In genomic region chr22:36149464-36149863, GRCh38 we compare ENCODE assay signal across 19 cellular contexts. TPM values are rescaled to one million over a fixed set of nuclear protein-coding genes. Genes with fewer than 3 reads are reported as not detected.
DNase-seq lines count a peak whose midpoint lies in the region; ATAC-seq and TF ChIP-seq lines count a peak whose summit lies in the region.
"Had no signal": no experiment of that assay in that cellular context is flagged by ENCODE, and none has a peak within 500 bp of the region (broad histone marks: within the 10 kb centered on the region; RNA-seq: fewer than 3 reads in every experiment).

No MANE protein-coding gene starts in this region.

- 79 to 91% methylated on average over 3 of the region's 3 CpGs for WGBS in tibial nerve, 2 donors

- no peak overlapping the region for H3K4me3 ChIP-seq in tibial nerve
- H3K4me3 ChIP-seq in HAP-1 = no peak overlapping the region
- H3K4me3 ChIP-seq: MG63, tibial artery had no signal

- peak overlapping the region; percentile 76 for H3K27ac Mint-ChIP-seq in activated T-cell treated with anti-CD3 and anti-CD28 coated beads, Interleukin-2, amount 50 U/mL, for 24 hours
- H3K27ac Mint-ChIP-seq in activated naive CD8-positive, alpha-beta T cell treated with anti-CD3 and anti-CD28 coated beads, Interleukin-2, amount 50 U/mL, for 24 hours = peak overlapping the region; percentile 33
- H3K27ac Mint-ChIP-seq: activated naive CD8-positive, alpha-beta T cell treated with anti-CD3 and anti-CD28 coated beads, Interleukin-2, amount 10 ng/mL, durations not matched to agents 7 days and 5 days had no signal

- peak overlapping the region in 3 of 4 donors; percentile 69 to 96 (median 95) for H3K27ac ChIP-seq in tibial nerve

- DNase-seq in activated T-cell treated with anti-CD3 and anti-CD28 coated beads, Interleukin-2, amount 50 U/mL, for 24 hours = no peak
- DNase-seq in activated T-cell treated with anti-CD3 and anti-CD28 coated beads for 4 hours (no peak), hepatic stellate cell (ENCODE audit: low spot score) (peak; percentile 22), tibial nerve (ENCODE audit: low spot score in 2 of 2) (no peak), HAP-1 (ENCODE audit: low spot score in 2 of 2) (no peak), NCI-H2107 (lab: John Stamatoyannopoulos, UW) (no peak), DMS153 treated with DMSO at 0.1 percent for 48 hours (lab: John Stamatoyannopoulos, UW; ENCODE audit: unreplicated experiment) (no peak)
- no peak for DNase-seq in activated naive CD8-positive, alpha-beta T cell treated with anti-CD3 and anti-CD28 coated beads, Interleukin-2, amount 50 U/mL, for 24 hours
- DNase-seq: activated CD4-positive, CD25-positive, alpha-beta regulatory T cell treated with anti-CD3 and anti-CD28 coated beads, Interleukin-2, amount 50 U/mL, for 72 hours; activated naive CD8-positive, alpha-beta T cell treated with anti-CD3 and anti-CD28 coated beads, Interleukin-2, amount 10 ng/mL, durations not matched to agents 7 days and 5 days; CD4-positive, CD25-positive, alpha-beta regulatory T cell; GOT3; head of caudate nucleus; mesendoderm; MG63; NCI-H2171; right cardiac atrium had no signal

- H3K4me1 ChIP-seq in tibial nerve (peaks cover 0 to 71% (median 45%) of the 10 kb centered on the region in 4 donors), HAP-1 (no peaks in the 10 kb centered on the region)

- ATAC-seq in activated naive CD8-positive, alpha-beta T cell treated with anti-CD3 and anti-CD28 coated beads, Interleukin-2, amount 50 U/mL, for 24 hours = no peak
- ATAC-seq: right cardiac atrium had no signal

- no peaks in the 10 kb centered on the region for H3K27me3 ChIP-seq in tibial nerve
- no peaks in the 10 kb centered on the region; the same call in 1 of the 2 replicates for H3K27me3 ChIP-seq in HAP-1 (ENCODE audit: low read depth)
- H3K27me3 ChIP-seq: MG63, tibial artery had no signal

- in situ Hi-C loops in HAP-1 (cut with MboI; ENCODE audit: low sequenced_read_pairs) = no loop called here

- peaks cover 0 to 15% (median 0%) of the 10 kb centered on the region in 3 donors for H3K36me3 ChIP-seq in tibial nerve
- H3K36me3 ChIP-seq in HAP-1 (replicated peaks) = no peaks in the 10 kb centered on the region
- H3K36me3 ChIP-seq: MG63 had no signal

- TF ChIP-seq POLR2A in tibial nerve (IDR thresholded peaks at IDR 0.05) = no peak

- H3K4me3 Mint-ChIP-seq in activated T-cell treated with anti-CD3 and anti-CD28 coated beads, Interleukin-2, amount 50 U/mL, for 24 hours = no peak overlapping the region
- no peak overlapping the region for H3K4me3 Mint-ChIP-seq in activated naive CD8-positive, alpha-beta T cell treated with anti-CD3 and anti-CD28 coated beads, Interleukin-2, amount 50 U/mL, for 24 hours
- H3K4me3 Mint-ChIP-seq: activated naive CD8-positive, alpha-beta T cell treated with anti-CD3 and anti-CD28 coated beads, Interleukin-2, amount 10 ng/mL, durations not matched to agents 7 days and 5 days; CD4-positive, CD25-positive, alpha-beta regulatory T cell had no signal

- no peak for TF ChIP-seq EP300 in tibial nerve (IDR thresholded peaks at IDR 0.05)

- no peaks in the 10 kb centered on the region for H3K27me3 Mint-ChIP-seq in activated T-cell treated with anti-CD3 and anti-CD28 coated beads, Interleukin-2, amount 50 U/mL, for 24 hours
- no peaks in the 10 kb centered on the region for H3K27me3 Mint-ChIP-seq in activated naive CD8-positive, alpha-beta T cell treated with anti-CD3 and anti-CD28 coated beads, Interleukin-2, amount 50 U/mL, for 24 hours
- H3K27me3 Mint-ChIP-seq: activated naive CD8-positive, alpha-beta T cell treated with anti-CD3 and anti-CD28 coated beads, Interleukin-2, amount 10 ng/mL, durations not matched to agents 7 days and 5 days; CD4-positive, CD25-positive, alpha-beta regulatory T cell had no signal

- peaks cover 63% of the 10 kb centered on the region for H3K36me3 Mint-ChIP-seq in activated T-cell treated with anti-CD3 and anti-CD28 coated beads, Interleukin-2, amount 50 U/mL, for 24 hours (ENCODE audit: low read depth)
- H3K36me3 Mint-ChIP-seq in activated naive CD8-positive, alpha-beta T cell treated with anti-CD3 and anti-CD28 coated beads, Interleukin-2, amount 50 U/mL, for 24 hours (ENCODE audit: low read depth) = peaks cover 8% of the 10 kb centered on the region

- H3K4me1 Mint-ChIP-seq in activated T-cell treated with anti-CD3 and anti-CD28 coated beads, Interleukin-2, amount 50 U/mL, for 24 hours (ENCODE audit: low read depth) = peaks cover 64% of the 10 kb centered on the region
- H3K4me1 Mint-ChIP-seq in activated naive CD8-positive, alpha-beta T cell treated with anti-CD3 and anti-CD28 coated beads, Interleukin-2, amount 50 U/mL, for 24 hours = peaks cover 51% of the 10 kb centered on the region

- no peaks in the 10 kb centered on the region for H3K9me3 Mint-ChIP-seq in activated T-cell treated with anti-CD3 and anti-CD28 coated beads, Interleukin-2, amount 50 U/mL, for 24 hours
- H3K9me3 Mint-ChIP-seq in activated naive CD8-positive, alpha-beta T cell treated with anti-CD3 and anti-CD28 coated beads, Interleukin-2, amount 50 U/mL, for 24 hours = no peaks in the 10 kb centered on the region

- H3K9me3 ChIP-seq in tibial nerve (no peaks in the 10 kb centered on the region), HAP-1 (peaks cover 6% of the 10 kb centered on the region; the same call in 1 of the 2 replicates)
- H3K9me3 ChIP-seq: MG63, tibial artery had no signal

- no peak for TF ChIP-seq CTCF in tibial nerve (IDR thresholded peaks at IDR 0.05)

RNA-seq across cellular contexts. Expression of gene APOL3, which starts 11.1 kb away (rescaled TPM):
- 100 to 1,000 TPM in 1 of 4 donors, 10 to 100 TPM in 3; 60.9 to 149 (median 91.1) TPM for total RNA-seq in tibial nerve

RNA-seq across cellular contexts. Expression of gene APOL4, which starts 52.1 kb away (rescaled TPM):
- total RNA-seq in tibial nerve = 10 to 100 TPM in 2 of 4 donors, 1 to 10 TPM in 2; 1.2 to 57.6 (median 11.2) TPM
- total RNA-seq: CD4-positive, CD25-positive, alpha-beta regulatory T cell; chondrocyte had no signal
